ENCODE assay signal across 25 cellular contexts in genomic region chr1:219318826-219319225, GRCh38.
DNase-seq lines count a peak whose midpoint lies in the region; ATAC-seq, FAIRE-seq and TF ChIP-seq lines count a peak whose summit lies in the region.
"Had no signal": no experiment of that assay in that cellular context is flagged by ENCODE, and none has a peak within 500 bp of the region (broad histone marks: within the 10 kb centered on the region; RNA-seq: fewer than 3 reads in every experiment).

No MANE protein-coding gene starts in this region.

- H3K27ac ChIP-seq in A549 (peak overlapping the region; percentile 3 to 48; a peak in 2 of 6 replicates), HepG2 (ENCODE audit: extremely low read length, insufficient read depth, low read length) (no peak overlapping the region), right lobe of liver (no peak overlapping the region), upper lobe of right lung (no peak overlapping the region)
- H3K27ac ChIP-seq: 22Rv1, BLaER1 had no signal

- POLR2A ChIA-PET in A549 (lab: Yijun Ruan, JAX) (interaction anchor here (0.7 kb wide), 1 partner anchor 145 kb away, joined by 3 read pairs; the partner anchor contains the start of gene LYPLAL1), HepG2 (lab: Yijun Ruan, JAX) (no interaction called here)

- TF ChIP-seq RAD21 in A549 (conservative IDR thresholded peaks at IDR 0.05 in 1 of 2, IDR thresholded peaks at IDR 0.05 in 1 of 2) (no peak), HepG2 (CRISPR knock-in tag; IDR thresholded peaks at IDR 0.05) (no peak)

- H3K27me3 Mint-ChIP-seq in mesothelial cell of epicardium (ENCODE audit: low read depth) = peaks cover 3% of the 10 kb centered on the region
- H3K27me3 Mint-ChIP-seq: CD4-positive, alpha-beta memory T cell; CD4-positive, CD25-positive, alpha-beta regulatory T cell had no signal

- no peaks in the 10 kb centered on the region for H3K79me2 ChIP-seq in HepG2 (ENCODE audit: insufficient read depth, low read length)

- no peak overlapping the region for H3K9ac ChIP-seq in HepG2 (ENCODE audit: insufficient read depth, low read depth, low read length)
- H3K9ac ChIP-seq: BLaER1 had no signal

- H3K4me1 Mint-ChIP-seq in mesothelial cell of epicardium = peaks cover 14% of the 10 kb centered on the region
- H3K4me1 Mint-ChIP-seq: CD14-positive monocyte; CD4-positive, alpha-beta memory T cell; CD4-positive, CD25-positive, alpha-beta regulatory T cell; CD8-positive, alpha-beta memory T cell had no signal

- H3K27ac Mint-ChIP-seq in mesothelial cell of epicardium = no peak overlapping the region
- H3K27ac Mint-ChIP-seq: CD4-positive, alpha-beta memory T cell; CD8-positive, alpha-beta memory T cell had no signal

- no TSS peak for BruUV-seq in HepG2 (replicated peaks; lab: Mats Ljungman, UMichigan)

- no peak overlapping the region for H3K4me3 Mint-ChIP-seq in mesothelial cell of epicardium
- H3K4me3 Mint-ChIP-seq: CD14-positive monocyte; CD4-positive, alpha-beta memory T cell; CD4-positive, CD25-positive, alpha-beta regulatory T cell; CD8-positive, alpha-beta memory T cell had no signal

- H3K4me3 ChIP-seq in A549 (no peak overlapping the region), HepG2 (replicated peaks in 1 of 3; ENCODE audit: insufficient read depth in 1 of 3, low read depth in 2 of 3, low read length in 3 of 3) (no peak overlapping the region), right lobe of liver (no peak overlapping the region), upper lobe of right lung (no peak overlapping the region)
- H3K4me3 ChIP-seq: BLaER1 had no signal

- no peaks in the 10 kb centered on the region for H3K27me3 ChIP-seq in HepG2 (ENCODE audit: control insufficient read depth in 1 of 2, insufficient read depth in 2 of 2, low read length in 2 of 2)
- no peaks in the 10 kb centered on the region for H3K27me3 ChIP-seq in right lobe of liver
- H3K27me3 ChIP-seq in upper lobe of right lung = no peaks in the 10 kb centered on the region
- H3K27me3 ChIP-seq: BE2C, BLaER1 had no signal

- TF ChIP-seq CTCF in A549 (IDR thresholded peaks at IDR 0.05) (no peak), HepG2 (CRISPR knock-in tag; IDR thresholded peaks at IDR 0.05) (no peak), right lobe of liver (IDR thresholded peaks at IDR 0.05) (no peak), mesothelial cell of epicardium (IDR thresholded peaks at IDR 0.05; ENCODE audit: unreplicated experiment) (no peak), upper lobe of right lung (IDR thresholded peaks at IDR 0.05) (no peak)

- peaks cover 14% of the 10 kb centered on the region for H3K36me3 Mint-ChIP-seq in mesothelial cell of epicardium
- H3K36me3 Mint-ChIP-seq: CD14-positive monocyte; CD4-positive, CD25-positive, alpha-beta regulatory T cell had no signal

- in situ Hi-C loops in HepG2 (cut with HindIII; ENCODE audit: extremely low pct_ligation_motif_present, low pct_unique_long_range_greater_than_20kb) = loop anchor here (10.0 to 25.0 kb wide), 3 partner anchors 114 to 957 kb away; partner anchors contain the start of gene LYPLAL1

- CTCF ChIA-PET in A549 (lab: Yijun Ruan, JAX) = interaction anchor here (0.7 kb wide), 1 partner anchor 342 kb away, joined by 3 read pairs; no protein-coding TSS in a partner anchor
- CTCF ChIA-PET in HepG2 (lab: Yijun Ruan, JAX; ENCODE audit: low intra/inter-chr PET ratio, low total read pairs) = interaction anchor here (2.9 kb wide), 1 partner anchor 114 kb away, joined by 18 read pairs; no protein-coding TSS in a partner anchor

- 94% methylated on average over 4 of the region's 4 CpGs for WGBS in A549 (ENCODE audit: missing lambda C conversion rate)
- 93% methylated on average over 4 of the region's 4 CpGs for WGBS in HepG2 (ENCODE audit: low lambda C conversion rate)
- 24% methylated on average over 4 of the region's 4 CpGs for WGBS in right lobe of liver (ENCODE audit: insufficient coverage, low coverage, low lambda C conversion rate, missing lambda C conversion rate)

- ATAC-seq in A549 (no peak), HepG2 (no peak), right lobe of liver (peak in 3 of 4 donors; percentile 28 to 81 (median 65)), upper lobe of right lung (no peak)

- H3K9me3 Mint-ChIP-seq in mesothelial cell of epicardium = peaks cover 13% of the 10 kb centered on the region

- no peaks in the 10 kb centered on the region for H3K36me3 ChIP-seq in HepG2 (replicated peaks in 1 of 2; ENCODE audit: control insufficient read depth in 1 of 2, insufficient read depth in 2 of 2, low read length in 2 of 2)
- H3K36me3 ChIP-seq in right lobe of liver = no peaks in the 10 kb centered on the region
- H3K36me3 ChIP-seq in upper lobe of right lung = no peaks in the 10 kb centered on the region
- H3K36me3 ChIP-seq: BE2C, BLaER1 had no signal

- H4K20me1 ChIP-seq in HepG2 (ENCODE audit: insufficient read depth, low read length) = no peaks in the 10 kb centered on the region
- H4K20me1 ChIP-seq: BLaER1 had no signal

- FAIRE-seq in A549 (lab: Jason Lieb, UNC) (no peak), HepG2 (lab: Jason Lieb, UNC) (no peak)
- FAIRE-seq: G401.6, GM12891, GM19239 had no signal

- H3K4me2 ChIP-seq in A549 = no peak overlapping the region
- no peak overlapping the region for H3K4me2 ChIP-seq in HepG2 (ENCODE audit: low read depth, low read length)
- H3K4me2 ChIP-seq: BLaER1 had no signal

- H3K9me3 ChIP-seq in A549 = peaks cover 18% of the 10 kb centered on the region
- peaks cover 8% of the 10 kb centered on the region for H3K9me3 ChIP-seq in HepG2 (ENCODE audit: low read length)
- H3K9me3 ChIP-seq in right lobe of liver = no peaks in the 10 kb centered on the region
- H3K9me3 ChIP-seq in upper lobe of right lung = peaks cover 10% of the 10 kb centered on the region
- H3K9me3 ChIP-seq: BLaER1 had no signal

- H2AFZ ChIP-seq in HepG2 (ENCODE audit: low read length) = no peak overlapping the region

- DNase-seq in A549 (ENCODE audit: low read depth in 1 of 2, low spot score in 1 of 2) (no peak), OCI-M1 (lab: John Stamatoyannopoulos, UW) (peak; percentile 15), HepG2 (ENCODE audit: low spot score) (no peak), right lobe of liver (no peak), mesothelial cell of epicardium (ENCODE audit: low spot score in 2 of 2, unreplicated experiment in 2 of 2) (no peak), upper lobe of right lung (no peak), putamen (ENCODE audit: low spot score) (no peak)
- DNase-seq: ACHN; BE2C; C1 segment of cervical spinal cord; CD4-positive, CD25-positive, alpha-beta regulatory T cell; CD8-positive, alpha-beta memory T cell; COR-L47; DMS 273 treated with DMSO at 0.1 percent for 48 hours; DMS153; DMS53; DMS79; GF-D8 had no signal

- H3K4me1 ChIP-seq in A549 (peaks cover 14% of the 10 kb centered on the region; the same call in 2 of the 3 replicates), HepG2 (ENCODE audit: insufficient read depth, low read length) (peaks cover 33% of the 10 kb centered on the region), right lobe of liver (peaks cover 0 to 15% (median 2%) of the 10 kb centered on the region in 4 donors), upper lobe of right lung (no peaks in the 10 kb centered on the region)
- H3K4me1 ChIP-seq: BE2C, BLaER1 had no signal

- no peak for TF ChIP-seq EP300 in A549 (IDR thresholded peaks at IDR 0.05)
- TF ChIP-seq EP300 in HepG2 (IDR thresholded peaks at IDR 0.05; ENCODE audit: low read depth in 2 of 2, low read length in 2 of 2) = no peak
- no peak for TF ChIP-seq EP300 in HepG2 (CRISPR knock-in tag; IDR thresholded peaks at IDR 0.05; ENCODE audit: borderline replicate concordance)

- intact Hi-C loops in HepG2 (cut with micrococcal nuclease; ENCODE audit: unreplicated experiment) = loop anchor here (1.0 to 10.0 kb wide), 6 partner anchors 66 to 493 kb away; partner anchors contain the start of gene LYPLAL1
- intact Hi-C loops in right lobe of liver (cut with DNase I) = no loop called here
- intact Hi-C loops in upper lobe of right lung (cut with DNase I) = no loop called here

- no peak for TF ChIP-seq POLR2A in A549 (IDR thresholded peaks at IDR 0.05; ENCODE audit: low read length)
- TF ChIP-seq POLR2A in HepG2 (IDR thresholded peaks at IDR 0.05; ENCODE audit: insufficient read depth in 1 of 2, low read depth in 2 of 2, low read length in 2 of 2) = no peak
- no peak for TF ChIP-seq POLR2A in right lobe of liver (IDR thresholded peaks at IDR 0.05)

TF ChIP-seq in A549, 52 proteins besides CTCF, POLR2A, EP300 and RAD21:
- TF ChIP-seq HES2 (IDR thresholded peaks at IDR 0.05) (no peak), GATA3 (IDR thresholded peaks at IDR 0.05; ENCODE audit: borderline replicate concordance) (no peak)

TF ChIP-seq in HepG2, 621 proteins besides CTCF, POLR2A, EP300 and RAD21:
- TF ChIP-seq ZBTB46 (CRISPR knock-in tag; IDR thresholded peaks at IDR 0.05; ENCODE audit: borderline replicate concordance) = no peak
- TF ChIP-seq ATF4 (CRISPR knock-in tag; IDR thresholded peaks at IDR 0.05) = 0 out of 4 replicates have a peak, but pooled peaks of 1 of the 2 experiments have one; percentile 28
- TF ChIP-seq CEBPB (IDR thresholded peaks at IDR 0.05; ENCODE audit: borderline replicate concordance, low read depth, low read length) = peak; percentile 52; the same call in 1 of the 2 replicates

Comparison
In these comparisons a context has a peak if more than half of its experiments do, and no peak if none do; other contexts are left out.
1. ATAC-seq: peak in right lobe of liver (3 of 4); none in A549 (0 of 2), HepG2 (single experiment) and upper lobe of right lung (single experiment).
2. H3K27ac ChIP-seq: peak in A549 (2 of 2); none in HepG2 (single experiment), right lobe of liver (0 of 3) and upper lobe of right lung (single experiment).
3. Of the 38 proteins assayed by ChIP-seq in both HepG2 and A549: peak only in HepG2: CEBPB; only in A549: none; in both: none; in neither: 37.